15 cellular contexts compared by ENCODE assay signal in the genomic region with DNA sequence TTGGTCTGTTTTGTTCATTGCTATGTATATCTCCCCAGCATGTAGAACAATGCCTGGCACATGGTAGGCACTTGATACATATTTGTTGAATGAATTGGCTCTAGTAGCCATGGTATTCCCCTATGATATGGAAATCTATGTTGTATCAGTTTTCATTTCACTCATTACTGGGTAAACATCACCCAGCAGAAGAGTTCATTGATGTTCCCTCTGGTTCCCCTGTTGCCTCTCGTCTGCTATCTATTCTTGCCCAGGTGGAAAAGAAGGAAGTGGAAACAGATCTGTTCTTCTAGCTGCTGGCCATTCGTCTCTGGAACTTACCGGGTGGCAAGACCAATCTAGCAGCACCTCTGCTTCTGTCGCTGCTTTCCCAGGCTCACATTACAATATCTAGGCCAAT.
A peak's percentile ranks its signal among the peaks of the same experiment; 100 is the strongest.
DNase-seq lines count a peak whose midpoint lies in the region; ATAC-seq and TF ChIP-seq lines count a peak whose summit lies in the region.
"Had no signal": no experiment of that assay in that cellular context is flagged by ENCODE, and none has a peak within 500 bp of the region (broad histone marks: within the 10 kb centered on the region; RNA-seq: fewer than 3 reads in every experiment).

No MANE protein-coding gene starts in this region.

- no peaks in the 10 kb centered on the region for H3K27me3 ChIP-seq in heart left ventricle

- H3K36me3 ChIP-seq in heart left ventricle = peaks cover 0 to 4% (median 0%) of the 10 kb centered on the region in 9 donors

- H3K4me1 ChIP-seq in heart left ventricle = peaks cover 0 to 4% (median 0%) of the 10 kb centered on the region in 12 donors

- H3K4me1 Mint-ChIP-seq in endothelial cell (ENCODE audit: unreplicated experiment) = peaks cover 48% of the 10 kb centered on the region
- H3K4me1 Mint-ChIP-seq: mesothelial cell of epicardium had no signal

- no peak overlapping the region for H3K4me3 ChIP-seq in heart left ventricle

- 94 to 96% (median 95%) methylated on average over 4 of the region's 4 CpGs for WGBS in heart left ventricle, 4 donors

- no peak overlapping the region for H3K4me3 Mint-ChIP-seq in endothelial cell (ENCODE audit: unreplicated experiment)
- H3K4me3 Mint-ChIP-seq: activated naive CD8-positive, alpha-beta T cell treated with anti-CD3 and anti-CD28 coated beads for 36 hours; mesothelial cell of epicardium; stimulated activated naive CD8-positive, alpha-beta T cell treated with anti-CD3 and anti-CD28 coated beads, Interleukin-15, amount 100 ng/mL, for 72 hours had no signal

- H3K27me3 Mint-ChIP-seq in endothelial cell (ENCODE audit: unreplicated experiment) = peaks cover 3% of the 10 kb centered on the region
- H3K27me3 Mint-ChIP-seq: activated naive CD8-positive, alpha-beta T cell treated with anti-CD3 and anti-CD28 coated beads for 36 hours; stimulated activated naive CD8-positive, alpha-beta T cell treated with anti-CD3 and anti-CD28 coated beads, Interleukin-15, amount 100 ng/mL, for 72 hours had no signal

- TF ChIP-seq POLR2A in heart left ventricle (IDR thresholded peaks at IDR 0.05) = no peak

- DNase-seq in endothelial cell (ENCODE audit: low spot score) (no peak), heart left ventricle (no peak), epidermal melanocyte (ENCODE audit: insufficient read length, low spot score) (no peak)
- no peak for DNase-seq in stimulated activated CD4-positive, alpha-beta T cell treated with anti-CD3 and anti-CD28 coated beads, Interleukin-2, amount 100 ng/mL, for 24 hours
- DNase-seq: activated naive CD8-positive, alpha-beta T cell treated with anti-CD3 and anti-CD28 coated beads for 36 hours; caudate nucleus; DND-41; NCI-H2171 treated with DMSO at 0.1 percent for 48 hours; nucleus accumbens; stimulated activated naive CD8-positive, alpha-beta T cell treated with anti-CD3 and anti-CD28 coated beads, Interleukin-15, amount 100 ng/mL, for 72 hours had no signal

- peak overlapping the region; percentile 44 for H3K27ac Mint-ChIP-seq in endothelial cell (ENCODE audit: unreplicated experiment)
- H3K27ac Mint-ChIP-seq: activated naive CD8-positive, alpha-beta T cell treated with anti-CD3 and anti-CD28 coated beads for 36 hours; mesothelial cell of epicardium; stimulated activated naive CD8-positive, alpha-beta T cell treated with anti-CD3 and anti-CD28 coated beads, Interleukin-15, amount 100 ng/mL, for 72 hours had no signal

- peaks cover 41% of the 10 kb centered on the region for H3K36me3 Mint-ChIP-seq in endothelial cell (ENCODE audit: low read depth, unreplicated experiment)

- H3K27ac ChIP-seq in heart left ventricle = no peak overlapping the region
- H3K27ac ChIP-seq: C4-2B had no signal

- TF ChIP-seq CTCF in endothelial cell (IDR thresholded peaks at IDR 0.05; ENCODE audit: unreplicated experiment) = no peak
- TF ChIP-seq CTCF in heart left ventricle (IDR thresholded peaks at IDR 0.05) = no peak

- intact Hi-C loops in heart left ventricle (cut with DNase I) = no loop called here

- peaks cover 0 to 3% (median 0%) of the 10 kb centered on the region in 12 donors for H3K9me3 ChIP-seq in heart left ventricle

- ATAC-seq in GM18870 (IDR thresholded peaks at IDR 0.05; ENCODE audit: unreplicated experiment) (peak; percentile 88), GM21717 (IDR thresholded peaks at IDR 0.05; ENCODE audit: unreplicated experiment) (peak; percentile 68), HG03342 (IDR thresholded peaks at IDR 0.05; ENCODE audit: unreplicated experiment) (peak; percentile 60), heart left ventricle (no peak)
- ATAC-seq: stimulated activated naive CD8-positive, alpha-beta T cell treated with anti-CD3 and anti-CD28 coated beads, Interleukin-15, amount 100 ng/mL, for 72 hours had no signal

- no peaks in the 10 kb centered on the region for H3K9me3 Mint-ChIP-seq in endothelial cell (ENCODE audit: unreplicated experiment)

Comparison
In these comparisons a context has a peak if more than half of its experiments do, and no peak if none do; other contexts are left out.
1. ATAC-seq: peak in GM18870 (single experiment), GM21717 (single experiment) and HG03342 (single experiment); none in heart left ventricle (0 of 4).